ENCODE assay signal across 13 cellular contexts in the genomic region with DNA sequence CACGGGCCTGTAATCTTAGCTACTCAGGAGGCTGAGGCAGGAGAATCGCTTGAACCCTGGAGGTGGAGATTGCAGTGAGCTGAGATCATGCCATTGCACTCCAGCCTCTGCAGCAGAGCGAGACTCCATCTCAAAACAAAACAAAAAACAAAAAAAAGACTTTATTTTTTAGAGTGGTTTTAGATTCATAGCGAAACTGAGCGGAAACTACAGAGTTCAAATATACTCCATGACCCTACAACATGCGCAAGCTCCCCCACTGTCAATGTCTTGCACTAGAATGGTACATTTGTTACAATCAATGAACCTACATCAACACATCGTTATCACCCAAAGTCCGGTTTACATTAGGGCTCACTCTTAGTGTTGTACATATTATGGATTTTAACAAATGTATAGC. TPM values are rescaled to one million over a fixed set of nuclear protein-coding genes. Genes with fewer than 3 reads are reported as not detected.
DNase-seq lines count a peak whose midpoint lies in the region; ATAC-seq and TF ChIP-seq lines count a peak whose summit lies in the region.
"Had no signal": no experiment of that assay in that cellular context is flagged by ENCODE, and none has a peak within 500 bp of the region (broad histone marks: within the 10 kb centered on the region; RNA-seq: fewer than 3 reads in every experiment).

No MANE protein-coding gene starts in this region.

- H3K9ac ChIP-seq in neural progenitor cell = no peak overlapping the region

- H3K79me2 ChIP-seq in neural progenitor cell (ENCODE audit: low read depth) = peaks cover 11% of the 10 kb centered on the region

- no peaks in the 10 kb centered on the region for H3K27me3 ChIP-seq in CD8-positive, alpha-beta memory T cell (ENCODE audit: insufficient read depth, low read length, poor library complexity, severe bottlenecking)
- no peaks in the 10 kb centered on the region for H3K27me3 ChIP-seq in neural progenitor cell
- no peaks in the 10 kb centered on the region for H3K27me3 ChIP-seq in CD4-positive, alpha-beta memory T cell (ENCODE audit: insufficient read depth, low read length)
- H3K27me3 ChIP-seq: right lobe of liver had no signal

- DNase-seq in CD8-positive, alpha-beta memory T cell = no peak
- no peak for DNase-seq in neural progenitor cell (ENCODE audit: low spot score)
- DNase-seq in HUDEP-2 (lab: John Stamatoyannopoulos, UW; ENCODE audit: unreplicated experiment in 76 of 76) = no peak
- DNase-seq in CD4-positive, alpha-beta memory T cell = no peak
- DNase-seq in NCI-H2171 (lab: John Stamatoyannopoulos, UW) = no peak
- DNase-seq: activated CD4-positive, alpha-beta T cell treated with anti-CD3 and anti-CD28 coated beads, Interleukin-2, amount 10 ng/mL, durations not matched to agents 7 days and 5 days; endodermal cell; NCI-H187; right lobe of liver; RPMI8226 had no signal

- peaks cover 19% of the 10 kb centered on the region for H3K4me1 ChIP-seq in CD8-positive, alpha-beta memory T cell (ENCODE audit: insufficient read depth, low read length)
- H3K4me1 ChIP-seq in neural progenitor cell = peaks cover 11% of the 10 kb centered on the region
- H3K4me1 ChIP-seq in CD4-positive, alpha-beta memory T cell (ENCODE audit: insufficient read depth, low read length) = peaks cover 42% of the 10 kb centered on the region

- no peak for TF ChIP-seq CTCF in neural progenitor cell (IDR thresholded peaks at IDR 0.05)

- CTCF ChIA-PET in CD8-positive, alpha-beta memory T cell (lab: Charles Lee) = interaction anchor here (0.8 to 2.8 kb wide), 3 partner anchors 20 to 676 kb away, joined by 3 to 9 read pairs (median 3); no protein-coding TSS in a partner anchor
- CTCF ChIA-PET in CD4-positive, alpha-beta memory T cell (lab: Charles Lee; ENCODE audit: partially characterized antibody) = interaction anchor here (0.7 to 1.8 kb wide), 6 partner anchors 16 to 736 kb away, joined by 3 to 11 read pairs (median 4); no protein-coding TSS in a partner anchor

- H3K4me3 ChIP-seq in CD8-positive, alpha-beta memory T cell (ENCODE audit: low read length) = no peak overlapping the region
- H3K4me3 ChIP-seq in neural progenitor cell = no peak overlapping the region
- no peak overlapping the region for H3K4me3 ChIP-seq in CD4-positive, alpha-beta memory T cell (ENCODE audit: low read length in 2 of 2)
- H3K4me3 ChIP-seq: right lobe of liver had no signal

- no peak overlapping the region for H3K27ac ChIP-seq in CD8-positive, alpha-beta memory T cell (ENCODE audit: low read depth, low read length)
- H3K27ac ChIP-seq in neural progenitor cell = no peak overlapping the region
- H3K27ac ChIP-seq in CD4-positive, alpha-beta memory T cell (ENCODE audit: low read depth, low read length) = no peak overlapping the region
- H3K27ac ChIP-seq: right lobe of liver had no signal

- peaks cover 30 to 50% (median 43%) of the 10 kb centered on the region in 3 donors for H3K4me1 Mint-ChIP-seq in CD8-positive, alpha-beta memory T cell
- peaks cover 17% of the 10 kb centered on the region for H3K4me1 Mint-ChIP-seq in neural progenitor cell
- peaks cover 19 to 47% (median 36%) of the 10 kb centered on the region in 4 donors for H3K4me1 Mint-ChIP-seq in CD4-positive, alpha-beta memory T cell

- H2AFZ ChIP-seq in neural progenitor cell (replicated peaks) = no peak overlapping the region

- no peak overlapping the region for H3K4me2 ChIP-seq in neural progenitor cell

- H3K36me3 Mint-ChIP-seq in CD8-positive, alpha-beta memory T cell = peaks cover 0 to 1% (median 0%) of the 10 kb centered on the region in 3 donors
- H3K36me3 Mint-ChIP-seq in neural progenitor cell = peaks cover 3% of the 10 kb centered on the region
- H3K36me3 Mint-ChIP-seq in CD4-positive, alpha-beta memory T cell = no peaks in the 10 kb centered on the region

- peaks cover 27% of the 10 kb centered on the region for H3F3A ChIP-seq in neural progenitor cell (ENCODE audit: low read depth)

- no peaks in the 10 kb centered on the region for H3K9me3 Mint-ChIP-seq in CD8-positive, alpha-beta memory T cell
- no peaks in the 10 kb centered on the region for H3K9me3 Mint-ChIP-seq in neural progenitor cell
- H3K9me3 Mint-ChIP-seq in CD4-positive, alpha-beta memory T cell = no peaks in the 10 kb centered on the region

- intact Hi-C loops in CD4-positive, alpha-beta memory T cell (cut with micrococcal nuclease) = loop anchor here (5.0 to 10.0 kb wide), 2 partner anchors 427 to 686 kb away; partner anchors contain the start of genes CNOT10 and PDCD6IP

- ATAC-seq in GM19023 (IDR thresholded peaks at IDR 0.05; ENCODE audit: unreplicated experiment) (peak; percentile 23), HG02678 (IDR thresholded peaks at IDR 0.05; ENCODE audit: unreplicated experiment) (peak; percentile 26), HG03520 (IDR thresholded peaks at IDR 0.05; ENCODE audit: unreplicated experiment) (peak; percentile 49)
- ATAC-seq: right lobe of liver had no signal

- H3K36me3 ChIP-seq in CD8-positive, alpha-beta memory T cell (ENCODE audit: insufficient read depth, low read length) = no peaks in the 10 kb centered on the region
- H3K36me3 ChIP-seq in neural progenitor cell = no peaks in the 10 kb centered on the region
- H3K36me3 ChIP-seq in CD4-positive, alpha-beta memory T cell (ENCODE audit: insufficient read depth, low read length) = no peaks in the 10 kb centered on the region
- H3K36me3 ChIP-seq: right lobe of liver had no signal

- H3K27me3 Mint-ChIP-seq in CD8-positive, alpha-beta memory T cell = no peaks in the 10 kb centered on the region
- H3K27me3 Mint-ChIP-seq in neural progenitor cell (ENCODE audit: insufficient read depth, low read depth) = peaks cover 2% of the 10 kb centered on the region
- H3K27me3 Mint-ChIP-seq in CD4-positive, alpha-beta memory T cell = no peaks in the 10 kb centered on the region
- H3K27me3 Mint-ChIP-seq: activated CD4-positive, alpha-beta T cell treated with anti-CD3 and anti-CD28 coated beads, Interleukin-2, amount 10 ng/mL, durations not matched to agents 7 days and 5 days had no signal

- H3K27ac Mint-ChIP-seq in CD8-positive, alpha-beta memory T cell = peak overlapping the region in 2 of 8 donors; percentile 50 to 51
- H3K27ac Mint-ChIP-seq in neural progenitor cell = no peak overlapping the region
- H3K27ac Mint-ChIP-seq in CD4-positive, alpha-beta memory T cell = peak overlapping the region in 1 of 7 donors; percentile 9
- H3K27ac Mint-ChIP-seq: activated CD4-positive, alpha-beta T cell treated with anti-CD3 and anti-CD28 coated beads, Interleukin-2, amount 10 ng/mL, durations not matched to agents 7 days and 5 days; endodermal cell had no signal

- peaks cover 5% of the 10 kb centered on the region for H4K20me1 ChIP-seq in neural progenitor cell (ENCODE audit: low read depth)

- POLR2A ChIA-PET in CD8-positive, alpha-beta memory T cell (lab: Charles Lee) = interaction anchor here (1.0 kb wide), 1 partner anchor 335 kb away, joined by 8 read pairs; no protein-coding TSS in a partner anchor
- POLR2A ChIA-PET in CD4-positive, alpha-beta memory T cell (lab: Charles Lee; ENCODE audit: partially characterized antibody) = interaction anchor here (0.7 kb wide), 1 partner anchor 632 kb away, joined by 3 read pairs; no protein-coding TSS in a partner anchor

- H3K9me3 ChIP-seq in CD8-positive, alpha-beta memory T cell (ENCODE audit: low read length) = no peaks in the 10 kb centered on the region
- H3K9me3 ChIP-seq in neural progenitor cell (ENCODE audit: low read depth) = peaks cover 6% of the 10 kb centered on the region
- H3K9me3 ChIP-seq in CD4-positive, alpha-beta memory T cell (ENCODE audit: control insufficient read depth in 1 of 2, low read length in 2 of 2) = no peaks in the 10 kb centered on the region
- H3K9me3 ChIP-seq: right lobe of liver had no signal

- peak overlapping the region in 6 of 7 donors; percentile 6 to 66 (median 21) for H3K4me3 Mint-ChIP-seq in CD8-positive, alpha-beta memory T cell
- no peak overlapping the region for H3K4me3 Mint-ChIP-seq in neural progenitor cell
- no peak overlapping the region for H3K4me3 Mint-ChIP-seq in CD4-positive, alpha-beta memory T cell
- H3K4me3 Mint-ChIP-seq: endodermal cell had no signal

RNA-seq across cellular contexts. Expression of gene CRTAP, which starts 2.2 kb away (rescaled TPM):
- 10 to 100 TPM; 49.5 to 50.3 TPM for total RNA-seq in CD8-positive, alpha-beta memory T cell
- 84.0 TPM for polyA plus RNA-seq in CD8-positive, alpha-beta memory T cell
- total RNA-seq in neural progenitor cell (ENCODE audit: low replicate concordance) = 127 and 137 TPM in 2 replicates
- total RNA-seq in CD4-positive, alpha-beta memory T cell = 10 to 100 TPM; 75.4 to 84.4 TPM
- 100 to 1,000 TPM in 1 of 2 donors, 10 to 100 TPM in 1; 100.0 to 109 TPM for polyA plus RNA-seq in CD4-positive, alpha-beta memory T cell

RNA-seq across cellular contexts. Expression of gene GLB1, which starts 14.6 kb away (rescaled TPM):
- 10 to 100 TPM; 41.5 to 50.9 TPM for total RNA-seq in CD8-positive, alpha-beta memory T cell
- polyA plus RNA-seq in CD8-positive, alpha-beta memory T cell = 35.5 TPM
- 49.5 and 87.9 TPM in 2 replicates for total RNA-seq in neural progenitor cell (ENCODE audit: low replicate concordance)
- total RNA-seq in CD4-positive, alpha-beta memory T cell = 10 to 100 TPM; 45.8 to 47.0 TPM
- 10 to 100 TPM; 43.6 to 46.8 TPM for polyA plus RNA-seq in CD4-positive, alpha-beta memory T cell

RNA-seq across cellular contexts. Expression of gene TMPPE, which starts 14.6 kb away (rescaled TPM):
- total RNA-seq in CD8-positive, alpha-beta memory T cell = 10 to 100 TPM; 12.0 to 13.2 TPM
- 0.62 TPM for polyA plus RNA-seq in CD8-positive, alpha-beta memory T cell
- 2.2 and 2.5 TPM in 2 replicates for total RNA-seq in neural progenitor cell (ENCODE audit: low replicate concordance)
- total RNA-seq in CD4-positive, alpha-beta memory T cell = 10 to 100 TPM; 12.9 to 13.6 TPM
- polyA plus RNA-seq in CD4-positive, alpha-beta memory T cell = 1 to 10 TPM in 1 of 2 donors, under 1 TPM in 1; 0.50 to 1.9 TPM

Comparison
In these comparisons a context has a peak if more than half of its experiments do, and no peak if none do; other contexts are left out.
1. H3K4me3 Mint-ChIP-seq: peak in CD8-positive, alpha-beta memory T cell (6 of 7); none in neural progenitor cell (single experiment) and CD4-positive, alpha-beta memory T cell (0 of 8).
2. Peak in every context shown above with its lines, with median percentiles within 50 percentile points of each other: ATAC-seq.